ENCODE assay signal across 11 cellular contexts in the genomic region with DNA sequence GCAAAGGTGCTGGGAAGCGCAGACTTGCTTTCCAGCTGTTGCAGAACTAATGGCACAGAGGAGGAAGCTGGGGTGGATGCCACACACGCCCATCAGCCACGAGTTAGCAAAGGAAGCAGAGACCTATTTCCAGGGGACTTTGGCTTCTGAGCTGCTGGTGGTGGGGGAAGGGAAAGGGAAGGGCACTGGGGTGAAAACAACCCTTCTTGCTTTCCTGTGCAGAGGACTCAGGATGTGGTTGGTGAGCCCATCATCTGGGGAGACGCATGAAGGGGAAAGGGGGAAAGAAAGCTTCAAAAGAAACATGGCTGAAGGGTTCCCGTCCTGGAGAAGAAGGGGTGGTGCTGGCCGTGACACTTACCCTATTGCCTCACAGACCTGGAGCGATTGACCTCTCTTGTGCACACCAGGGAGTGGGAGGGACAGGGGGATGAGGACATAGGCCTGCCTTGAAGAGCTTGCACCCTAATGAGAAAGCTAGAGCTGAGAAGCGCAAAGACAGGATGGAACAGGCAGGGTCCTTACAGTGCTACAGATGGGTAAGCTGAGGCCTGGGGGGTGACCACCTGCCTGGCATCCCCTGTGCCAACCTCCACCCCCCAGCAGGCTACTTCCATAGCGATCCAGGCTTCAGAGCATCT.
DNase-seq lines count a peak whose midpoint lies in the region; ATAC-seq and TF ChIP-seq lines count a peak whose summit lies in the region.
"Had no signal": no experiment of that assay in that cellular context is flagged by ENCODE, and none has a peak within 500 bp of the region (broad histone marks: within the 10 kb centered on the region; RNA-seq: fewer than 3 reads in every experiment).

No MANE protein-coding gene starts in this region.

- peaks cover 1 to 24% (median 2%) of the 10 kb centered on the region in 3 donors for H3K36me3 Mint-ChIP-seq in CD8-positive, alpha-beta memory T cell
- peaks cover 20% of the 10 kb centered on the region for H3K36me3 Mint-ChIP-seq in dendritic cell treated with granulocyte-macrophage colony-stimulating factor and Interleukin-4, amounts not matched to agents 40 ng/mL and 50 ng/mL, for 4 days (ENCODE audit: low read depth)
- no peaks in the 10 kb centered on the region for H3K36me3 Mint-ChIP-seq in neural progenitor cell

- TF ChIP-seq CTCF in neural progenitor cell (IDR thresholded peaks at IDR 0.05) (no peak), esophagus muscularis mucosa (IDR thresholded peaks at IDR 0.05) (no peak)

- peak overlapping the region; percentile 5 to 83 (median 67) for H3K4me3 Mint-ChIP-seq in CD8-positive, alpha-beta memory T cell
- H3K4me3 Mint-ChIP-seq in dendritic cell treated with granulocyte-macrophage colony-stimulating factor and Interleukin-4, amounts not matched to agents 40 ng/mL and 50 ng/mL, for 4 days: peak overlapping the region; percentile 14
- H3K4me3 Mint-ChIP-seq in neural progenitor cell: no peak overlapping the region

- DNase-seq in CD8-positive, alpha-beta memory T cell: peak in 1 of 5 donors; percentile 38
- DNase-seq in NOMO-1 (lab: John Stamatoyannopoulos, UW; ENCODE audit: unreplicated experiment in 2 of 2) (peak; percentile 80 to 84), neural progenitor cell (ENCODE audit: low spot score) (no peak), esophagus muscularis mucosa (ENCODE audit: extremely low spot score) (no peak)
- DNase-seq: activated CD4-positive, CD25-positive, alpha-beta regulatory T cell; KG1; trophoblast cell had no signal

- TF ChIP-seq POLR2A in esophagus muscularis mucosa (IDR thresholded peaks at IDR 0.05; ENCODE audit: low read depth): no peak

- peaks cover 0 to 14% (median 10%) of the 10 kb centered on the region in 5 donors for H3K9me3 Mint-ChIP-seq in CD8-positive, alpha-beta memory T cell
- peaks cover 19% of the 10 kb centered on the region for H3K9me3 Mint-ChIP-seq in dendritic cell treated with granulocyte-macrophage colony-stimulating factor and Interleukin-4, amounts not matched to agents 40 ng/mL and 50 ng/mL, for 4 days
- peaks cover 19% of the 10 kb centered on the region for H3K9me3 Mint-ChIP-seq in neural progenitor cell

- TF ChIP-seq EP300 in esophagus muscularis mucosa (IDR thresholded peaks at IDR 0.05): no peak

- H3K27ac Mint-ChIP-seq in CD8-positive, alpha-beta memory T cell: peak overlapping the region; percentile 31 to 74 (median 66)
- H3K27ac Mint-ChIP-seq in dendritic cell treated with granulocyte-macrophage colony-stimulating factor and Interleukin-4, amounts not matched to agents 40 ng/mL and 50 ng/mL, for 4 days: peak overlapping the region; percentile 63
- no peak overlapping the region for H3K27ac Mint-ChIP-seq in neural progenitor cell

- peaks cover 6% of the 10 kb centered on the region for H3F3A ChIP-seq in neural progenitor cell (ENCODE audit: low read depth)

- intact Hi-C loops in dendritic cell treated with granulocyte-macrophage colony-stimulating factor and Interleukin-4, amounts not matched to agents 40 ng/mL and 50 ng/mL, for 4 days (cut with micrococcal nuclease): no loop called here
- intact Hi-C loops in esophagus muscularis mucosa (cut with DNase I): no loop called here

- peak overlapping the region; percentile 11 for H2AFZ ChIP-seq in neural progenitor cell (replicated peaks)

- ATAC-seq in GM21576 (IDR thresholded peaks at IDR 0.05; ENCODE audit: unreplicated experiment): no peak
- no peak for ATAC-seq in GM19324 (IDR thresholded peaks at IDR 0.05; ENCODE audit: low FRiP score, unreplicated experiment)
- ATAC-seq in HG03139 (IDR thresholded peaks at IDR 0.05; ENCODE audit: unreplicated experiment): no peak

- H3K9me3 ChIP-seq in CD8-positive, alpha-beta memory T cell (ENCODE audit: low read length): peaks cover 1% of the 10 kb centered on the region
- H3K9me3 ChIP-seq in neural progenitor cell (ENCODE audit: low read depth) (no peaks in the 10 kb centered on the region), esophagus muscularis mucosa (no peaks in the 10 kb centered on the region)

- no peak overlapping the region for H3K4me2 ChIP-seq in neural progenitor cell

- H3K4me1 Mint-ChIP-seq in CD8-positive, alpha-beta memory T cell: peaks cover 56 to 70% (median 59%) of the 10 kb centered on the region in 3 donors
- peaks cover 82% of the 10 kb centered on the region for H3K4me1 Mint-ChIP-seq in dendritic cell treated with granulocyte-macrophage colony-stimulating factor and Interleukin-4, amounts not matched to agents 40 ng/mL and 50 ng/mL, for 4 days (ENCODE audit: low read depth)
- peaks cover 24% of the 10 kb centered on the region for H3K4me1 Mint-ChIP-seq in neural progenitor cell

- H3K27me3 Mint-ChIP-seq in CD8-positive, alpha-beta memory T cell: no peaks in the 10 kb centered on the region
- peaks cover 25% of the 10 kb centered on the region for H3K27me3 Mint-ChIP-seq in dendritic cell treated with granulocyte-macrophage colony-stimulating factor and Interleukin-4, amounts not matched to agents 40 ng/mL and 50 ng/mL, for 4 days
- H3K27me3 Mint-ChIP-seq in neural progenitor cell (ENCODE audit: insufficient read depth, low read depth): peaks cover 12% of the 10 kb centered on the region

- H3K36me3 ChIP-seq in CD8-positive, alpha-beta memory T cell (ENCODE audit: insufficient read depth, low read length): no peaks in the 10 kb centered on the region
- H3K36me3 ChIP-seq in neural progenitor cell: no peaks in the 10 kb centered on the region
- no peaks in the 10 kb centered on the region for H3K36me3 ChIP-seq in esophagus muscularis mucosa

- H3K27me3 ChIP-seq in CD8-positive, alpha-beta memory T cell (ENCODE audit: insufficient read depth, low read length, poor library complexity, severe bottlenecking): no peaks in the 10 kb centered on the region
- H3K27me3 ChIP-seq in neural progenitor cell (no peaks in the 10 kb centered on the region), esophagus muscularis mucosa (no peaks in the 10 kb centered on the region)

- no peaks in the 10 kb centered on the region for H4K20me1 ChIP-seq in neural progenitor cell (ENCODE audit: low read depth)

- CTCF ChIA-PET in CD8-positive, alpha-beta memory T cell (lab: Charles Lee): interaction anchor here (1.2 to 3.3 kb wide), 2 partner anchors 9 to 97 kb away, joined by 3 to 14 read pairs; no protein-coding TSS in a partner anchor

- 82% methylated on average over 9 of the region's 9 CpGs for WGBS in esophagus muscularis mucosa

- H3K27ac ChIP-seq in CD8-positive, alpha-beta memory T cell (ENCODE audit: low read depth, low read length): no peak overlapping the region
- H3K27ac ChIP-seq in neural progenitor cell (no peak overlapping the region), esophagus muscularis mucosa (replicated peaks in 1 of 4) (no peak overlapping the region)

- H3K9ac ChIP-seq in neural progenitor cell: no peak overlapping the region

- H3K4me1 ChIP-seq in CD8-positive, alpha-beta memory T cell (ENCODE audit: insufficient read depth, low read length): peaks cover 49% of the 10 kb centered on the region
- H3K4me1 ChIP-seq in neural progenitor cell (peaks cover 15% of the 10 kb centered on the region), esophagus muscularis mucosa (peaks cover 0 to 8% (median 2%) of the 10 kb centered on the region in 4 donors)

- POLR2A ChIA-PET in CD8-positive, alpha-beta memory T cell (lab: Charles Lee): interaction anchor here (0.6 kb wide), 1 partner anchor 22 kb away, joined by 9 read pairs; no protein-coding TSS in a partner anchor

- no peaks in the 10 kb centered on the region for H3K79me2 ChIP-seq in neural progenitor cell (ENCODE audit: low read depth)

- peak overlapping the region; percentile 15 for H3K4me3 ChIP-seq in CD8-positive, alpha-beta memory T cell (ENCODE audit: low read length)
- H3K4me3 ChIP-seq in neural progenitor cell (no peak overlapping the region), esophagus muscularis mucosa (no peak overlapping the region)

Comparison
In these comparisons a context has a peak if more than half of its experiments do, and no peak if none do; other contexts are left out.
1. DNase-seq: peak in NOMO-1 (2 of 2); none in neural progenitor cell (single experiment) and esophagus muscularis mucosa (single experiment).